ENCODE assay signal across 38 cellular contexts in genomic region chr4:141144207-141144606, GRCh38. TPM values are rescaled to one million over a fixed set of nuclear protein-coding genes. Genes with fewer than 3 reads are reported as not detected.
"Had no signal": no experiment of that assay in that cellular context is flagged by ENCODE, and none has a peak within 500 bp of the region (broad histone marks: within the 10 kb centered on the region; RNA-seq: fewer than 3 reads in every experiment).

No MANE protein-coding gene starts in this region.

- H3K4me3 Mint-ChIP-seq: activated naive CD4-positive, alpha-beta T cell treated with anti-CD3 and anti-CD28 coated beads for 36 hours; activated naive CD4-positive, alpha-beta T cell treated with anti-CD3 and anti-CD28 coated beads, Interleukin-2, amount 10 ng/mL, durations not matched to agents 7 days and 5 days; activated naive CD4-positive, alpha-beta T cell treated with anti-CD3 and anti-CD28 coated beads, Interleukin-2, amount 50 U/mL, for 24 hours; activated naive CD8-positive, alpha-beta T cell; activated naive CD8-positive, alpha-beta T cell treated with anti-CD3 and anti-CD28 coated beads for 36 hours; activated naive CD8-positive, alpha-beta T cell treated with anti-CD3 and anti-CD28 coated beads, Interleukin-2, amount 10 ng/mL, durations not matched to agents 7 days and 5 days; activated naive CD8-positive, alpha-beta T cell treated with anti-CD3 and anti-CD28 coated beads, Interleukin-2, amount 50 U/mL, for 24 hours; activated T-cell treated with anti-CD3 and anti-CD28 coated beads, Interleukin-2, amount 50 U/mL, for 24 hours; activated T-cell treated with anti-CD3 and anti-CD28 coated beads, Interleukin-2, amount 50 U/mL, for 4 hours; activated T-cell treated with anti-CD3 and anti-CD28 coated beads, Interleukin-2, amount 50 U/mL, for 72 hours; activated T-helper 1 cell treated with anti-CD3 and anti-CD28 coated beads, Interleukin-12 subunit alpha, Interleukin-12 subunit beta, Interleukin-2, Interleukin-4 antibody, amounts not matched to agents 30 ng/mL and 10 ng/mL and 1 ng/mL, durations not matched to agents 14 hours and 24 hours and 36 hours; activated T-helper 17 cell treated with anti-CD3 and anti-CD28 coated beads, Interleukin-2, amount 50 U/mL, for 72 hours; brain; central memory CD8-positive, alpha-beta T cell had no signal

- ATAC-seq: activated naive CD4-positive, alpha-beta T cell treated with anti-CD3 and anti-CD28 coated beads, Interleukin-2, amount 50 U/mL, for 72 hours; activated naive CD8-positive, alpha-beta T cell treated with anti-CD3 and anti-CD28 coated beads, Interleukin-2, amount 50 U/mL, for 24 hours; activated T-cell treated with anti-CD3 and anti-CD28 coated beads, Interleukin-2, amount 50 U/mL, for 4 hours; activated T-cell treated with anti-CD3 and anti-CD28 coated beads, Interleukin-2, amount 50 U/mL, for 72 hours; activated T-helper 17 cell treated with anti-CD3 and anti-CD28 coated beads, Interleukin-2, amount 50 U/mL, for 72 hours; body of pancreas had no signal

- H3K4me1 Mint-ChIP-seq: activated naive CD4-positive, alpha-beta T cell treated with anti-CD3 and anti-CD28 coated beads, Interleukin-2, amount 10 ng/mL, durations not matched to agents 7 days and 5 days; activated naive CD4-positive, alpha-beta T cell treated with anti-CD3 and anti-CD28 coated beads, Interleukin-2, amount 50 U/mL, for 24 hours; activated naive CD8-positive, alpha-beta T cell treated with anti-CD3 and anti-CD28 coated beads for 36 hours; activated naive CD8-positive, alpha-beta T cell treated with anti-CD3 and anti-CD28 coated beads, Interleukin-2, amount 10 ng/mL, durations not matched to agents 7 days and 5 days; activated naive CD8-positive, alpha-beta T cell treated with anti-CD3 and anti-CD28 coated beads, Interleukin-2, amount 50 U/mL, for 24 hours; activated T-helper 17 cell treated with anti-CD3 and anti-CD28 coated beads, Interleukin-2, amount 50 U/mL, for 72 hours; central memory CD8-positive, alpha-beta T cell had no signal

- H3K9me3 ChIP-seq: adrenal gland, ascending aorta, body of pancreas, breast epithelium had no signal

- H3K36me3 ChIP-seq: adrenal gland, ascending aorta, brain microvascular endothelial cell, breast epithelium, cardiac muscle cell had no signal

- H3K27me3 Mint-ChIP-seq: activated T-helper 17 cell treated with anti-CD3 and anti-CD28 coated beads, Interleukin-2, amount 50 U/mL, for 72 hours; brain; central memory CD8-positive, alpha-beta T cell had no signal

- H3K36me3 Mint-ChIP-seq: activated naive CD4-positive, alpha-beta T cell treated with anti-CD3 and anti-CD28 coated beads, Interleukin-2, amount 10 ng/mL, durations not matched to agents 7 days and 5 days; activated naive CD4-positive, alpha-beta T cell treated with anti-CD3 and anti-CD28 coated beads, Interleukin-2, amount 50 U/mL, for 24 hours; activated naive CD4-positive, alpha-beta T cell treated with anti-CD3 and anti-CD28 coated beads, Interleukin-2, amount 50 U/mL, for 72 hours; activated naive CD8-positive, alpha-beta T cell; activated naive CD8-positive, alpha-beta T cell treated with anti-CD3 and anti-CD28 coated beads for 36 hours; activated naive CD8-positive, alpha-beta T cell treated with anti-CD3 and anti-CD28 coated beads, Interleukin-2, amount 10 ng/mL, durations not matched to agents 7 days and 5 days; brain had no signal

- H3K4me1 ChIP-seq: adrenal gland, ascending aorta, breast epithelium had no signal

- H3K9me3 Mint-ChIP-seq: activated naive CD4-positive, alpha-beta T cell treated with anti-CD3 and anti-CD28 coated beads for 36 hours; activated naive CD4-positive, alpha-beta T cell treated with anti-CD3 and anti-CD28 coated beads, Interleukin-2, amount 10 ng/mL, durations not matched to agents 7 days and 5 days; activated naive CD4-positive, alpha-beta T cell treated with anti-CD3 and anti-CD28 coated beads, Interleukin-2, amount 50 U/mL, for 24 hours; activated naive CD4-positive, alpha-beta T cell treated with anti-CD3 and anti-CD28 coated beads, Interleukin-2, amount 50 U/mL, for 72 hours; activated naive CD8-positive, alpha-beta T cell treated with anti-CD3 and anti-CD28 coated beads for 36 hours; activated naive CD8-positive, alpha-beta T cell treated with anti-CD3 and anti-CD28 coated beads, Interleukin-2, amount 50 U/mL, for 24 hours; activated T-cell treated with anti-CD3 and anti-CD28 coated beads, Interleukin-2, amount 50 U/mL, for 24 hours; activated T-cell treated with anti-CD3 and anti-CD28 coated beads, Interleukin-2, amount 50 U/mL, for 4 hours; activated T-cell treated with anti-CD3 and anti-CD28 coated beads, Interleukin-2, amount 50 U/mL, for 72 hours; activated T-helper 1 cell treated with anti-CD3 and anti-CD28 coated beads, Interleukin-12 subunit alpha, Interleukin-12 subunit beta, Interleukin-2, Interleukin-4 antibody, amounts not matched to agents 30 ng/mL and 10 ng/mL and 1 ng/mL, durations not matched to agents 14 hours and 24 hours and 36 hours; activated T-helper 17 cell treated with anti-CD3 and anti-CD28 coated beads, Interleukin-2, amount 50 U/mL, for 72 hours; activated T-helper 2 cell treated with anti-CD3 and anti-CD28 coated beads, Interferon-gamma antibody, Interleukin-2, Interleukin-4, amounts not matched to agents 10 μg/mL and 5 μg/mL and 100 μg/mL, durations not matched to agents 14 hours and 24 hours and 36 hours; brain; central memory CD8-positive, alpha-beta T cell had no signal

- H3K4me3 ChIP-seq: adrenal gland, ascending aorta, body of pancreas, breast epithelium, cardiac muscle cell had no signal

- H3K27ac ChIP-seq: adrenal gland, ascending aorta, body of pancreas, brain microvascular endothelial cell, breast epithelium, cardiac muscle cell had no signal

- H3K27ac Mint-ChIP-seq: activated naive CD4-positive, alpha-beta T cell treated with anti-CD3 and anti-CD28 coated beads for 36 hours; activated naive CD4-positive, alpha-beta T cell treated with anti-CD3 and anti-CD28 coated beads, Interleukin-2, amount 10 ng/mL, durations not matched to agents 7 days and 5 days; activated naive CD4-positive, alpha-beta T cell treated with anti-CD3 and anti-CD28 coated beads, Interleukin-2, amount 50 U/mL, for 24 hours; activated naive CD4-positive, alpha-beta T cell treated with anti-CD3 and anti-CD28 coated beads, Interleukin-2, amount 50 U/mL, for 72 hours; activated naive CD8-positive, alpha-beta T cell; activated naive CD8-positive, alpha-beta T cell treated with anti-CD3 and anti-CD28 coated beads for 36 hours; activated naive CD8-positive, alpha-beta T cell treated with anti-CD3 and anti-CD28 coated beads, Interleukin-2, amount 10 ng/mL, durations not matched to agents 7 days and 5 days; activated naive CD8-positive, alpha-beta T cell treated with anti-CD3 and anti-CD28 coated beads, Interleukin-2, amount 50 U/mL, for 24 hours; activated T-cell treated with anti-CD3 and anti-CD28 coated beads, Interleukin-2, amount 50 U/mL, for 24 hours; activated T-cell treated with anti-CD3 and anti-CD28 coated beads, Interleukin-2, amount 50 U/mL, for 72 hours; activated T-helper 1 cell treated with anti-CD3 and anti-CD28 coated beads, Interleukin-12 subunit alpha, Interleukin-12 subunit beta, Interleukin-2, Interleukin-4 antibody, amounts not matched to agents 30 ng/mL and 10 ng/mL and 1 ng/mL, durations not matched to agents 14 hours and 24 hours and 36 hours; activated T-helper 17 cell treated with anti-CD3 and anti-CD28 coated beads, Interleukin-2, amount 50 U/mL, for 72 hours; activated T-helper 2 cell treated with anti-CD3 and anti-CD28 coated beads, Interferon-gamma antibody, Interleukin-2, Interleukin-4, amounts not matched to agents 10 μg/mL and 5 μg/mL and 100 μg/mL, durations not matched to agents 14 hours and 24 hours and 36 hours; brain had no signal

- H3K27me3 ChIP-seq: adrenal gland, ascending aorta, body of pancreas, brain microvascular endothelial cell, breast epithelium, cardiac muscle cell had no signal

- DNase-seq: activated effector memory CD4-positive, alpha-beta T cell treated with anti-CD3 and anti-CD28 coated beads, Interleukin-2, amount 50 U/mL, for 16 hours; activated effector memory CD4-positive, alpha-beta T cell treated with Interleukin-2 at 50 U/mL for 16 hours; activated gamma-delta T cell; activated gamma-delta T cell treated with Interleukin-2 at 50 U/mL for 16 hours; activated naive CD4-positive, alpha-beta T cell; activated naive CD4-positive, alpha-beta T cell treated with anti-CD3 and anti-CD28 coated beads for 36 hours; activated naive CD4-positive, alpha-beta T cell treated with anti-CD3 and anti-CD28 coated beads, Interleukin-2, amount 10 ng/mL, durations not matched to agents 7 days and 5 days; activated naive CD4-positive, alpha-beta T cell treated with anti-CD3 and anti-CD28 coated beads, Interleukin-2, amount 50 U/mL, for 16 hours; activated naive CD4-positive, alpha-beta T cell treated with Interleukin-2 at 50 U/mL for 16 hours; activated naive CD8-positive, alpha-beta T cell treated with anti-CD3 and anti-CD28 coated beads for 36 hours; activated naive CD8-positive, alpha-beta T cell treated with anti-CD3 and anti-CD28 coated beads, Interleukin-2, amount 10 ng/mL, durations not matched to agents 7 days and 5 days; activated naive CD8-positive, alpha-beta T cell treated with anti-CD3 and anti-CD28 coated beads, Interleukin-2, amount 50 U/mL, for 24 hours; activated T-cell treated with anti-CD3 and anti-CD28 coated beads, Interleukin-2, amount 50 U/mL, for 1 hour; activated T-cell treated with anti-CD3 and anti-CD28 coated beads, Interleukin-2, amount 50 U/mL, for 24 hours; activated T-cell treated with anti-CD3 and anti-CD28 coated beads, Interleukin-2, amount 50 U/mL, for 4 hours; activated T-cell treated with anti-CD3 and anti-CD28 coated beads, Interleukin-2, amount 50 U/mL, for 48 hours; activated T-cell treated with anti-CD3 and anti-CD28 coated beads, Interleukin-2, amount 50 U/mL, for 72 hours; adrenal gland; amniotic stem cell; amygdala; anterior cingulate cortex; aorta; body of pancreas; brain microvascular endothelial cell; caudate nucleus; central memory CD4-positive, alpha-beta T cell; cerebellar nuclear complex had no signal

RNA-seq across cellular contexts. Expression of gene RNF150, which starts 10.9 kb away (rescaled TPM):
- total RNA-seq: activated naive CD4-positive, alpha-beta T cell treated with anti-CD3 and anti-CD28 coated beads for 36 hours; activated naive CD8-positive, alpha-beta T cell treated with anti-CD3 and anti-CD28 coated beads, Interleukin-2, amount 10 ng/mL, durations not matched to agents 7 days and 5 days; activated T-helper 1 cell treated with anti-CD3 and anti-CD28 coated beads, Interleukin-12 subunit alpha, Interleukin-12 subunit beta, Interleukin-2, Interleukin-4 antibody, amounts not matched to agents 30 ng/mL and 10 ng/mL and 1 ng/mL, durations not matched to agents 14 hours and 24 hours and 36 hours had no signal
